ENCODE assay signal across 1 cellular context in the genomic region with DNA sequence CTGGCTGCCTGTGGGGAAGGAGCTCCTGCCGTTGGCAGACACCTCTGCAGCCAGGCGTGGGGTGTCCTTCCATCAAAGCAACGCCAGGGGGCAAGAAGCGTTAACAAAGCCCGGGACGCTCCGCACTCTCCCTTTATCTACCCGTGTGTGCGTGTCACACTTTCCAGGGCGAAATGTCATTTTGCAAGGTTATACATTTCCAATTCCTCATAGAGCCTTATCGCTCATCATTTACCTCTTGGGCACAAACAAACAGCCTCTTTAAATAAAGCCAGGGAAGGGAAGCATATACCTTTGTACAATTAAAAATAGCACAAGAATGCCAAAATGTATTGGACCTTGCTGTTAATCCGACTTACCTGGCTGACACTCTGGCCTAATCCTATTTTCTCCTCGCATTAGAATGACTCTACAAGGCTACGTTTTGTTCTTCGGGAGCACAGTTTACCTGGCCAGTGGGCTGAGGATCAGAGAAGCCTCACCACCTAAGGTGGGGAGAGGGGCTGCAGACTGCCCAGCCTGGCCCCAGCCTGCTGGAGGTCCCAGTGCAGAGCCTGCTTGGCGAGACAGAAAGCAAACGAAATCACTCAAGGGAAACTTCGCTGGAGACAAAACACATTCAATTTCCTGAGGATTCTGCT.
TF ChIP-seq lines count a peak whose summit lies in the region.

No MANE protein-coding gene starts in this region.

TF ChIP-seq in HEK293, 187 proteins besides CTCF, POLR2A, EP300 and RAD21 (continued from another document):
- TF ChIP-seq ZNF600 (tag by site-specific recombination; IDR thresholded peaks at IDR 0.05), result peak; percentile 60
- TF ChIP-seq ZNF561 (tag by site-specific recombination; IDR thresholded peaks at IDR 0.05; ENCODE audit: borderline replicate concordance), result peak; percentile 71; the same call in 1 of the 2 replicates
- no peak for TF ChIP-seq YY2 (tag by site-specific recombination; IDR thresholded peaks at IDR 0.05)
- no peak for TF ChIP-seq KLF7 (tag by site-specific recombination; IDR thresholded peaks at IDR 0.05; ENCODE audit: borderline replicate concordance)
- TF ChIP-seq ZNF660 (tag by site-specific recombination; IDR thresholded peaks at IDR 0.05), result 0 out of 2 replicates have a peak, but pooled peaks have one; percentile 57
- TF ChIP-seq ZNF658 (tag by site-specific recombination; IDR thresholded peaks at IDR 0.05), result no peak
- peak; percentile 53; the same call in 1 of the 2 replicates for TF ChIP-seq PRDM1 (tag by site-specific recombination; IDR thresholded peaks at IDR 0.05)
- TF ChIP-seq ZNF2 (tag by site-specific recombination; IDR thresholded peaks at IDR 0.05), result 0 out of 2 replicates have a peak, but pooled peaks have one; percentile 46
- no peak for TF ChIP-seq RBAK (tag by site-specific recombination; IDR thresholded peaks at IDR 0.05)
- peak; percentile 51 for TF ChIP-seq ZBTB17 (tag by site-specific recombination; IDR thresholded peaks at IDR 0.05)
